In genomic region chr9:92636627-92637026, GRCh38 we compare ENCODE assay signal across 28 cellular contexts. TPM values are rescaled to one million over a fixed set of nuclear protein-coding genes. Genes with fewer than 3 reads are reported as not detected.
DNase-seq lines count a peak whose midpoint lies in the region; ATAC-seq and TF ChIP-seq lines count a peak whose summit lies in the region.
"Had no signal": no experiment of that assay in that cellular context is flagged by ENCODE, and none has a peak within 500 bp of the region (broad histone marks: within the 10 kb centered on the region; RNA-seq: fewer than 3 reads in every experiment).

No MANE protein-coding gene starts in this region.

- no peak overlapping the region for H2AFZ ChIP-seq in GM23338
- H2AFZ ChIP-seq: hepatocyte had no signal

- in situ Hi-C loops in brain microvascular endothelial cell (cut with HindIII; ENCODE audit: low pct_ligation_motif_present, low sequenced_read_pairs), result no loop called here

- H3K36me3 Mint-ChIP-seq in GM23338 (ENCODE audit: low read depth), result peaks cover 37% of the 10 kb centered on the region

- ATAC-seq in GM23338, result no peak
- ATAC-seq: CD8-positive, alpha-beta T cell; stimulated activated effector memory CD8-positive, alpha-beta T cell treated with anti-CD3 and anti-CD28 coated beads, Interleukin-12 subunit alpha, Interleukin-12 subunit beta, amount 100 ng/mL, for 72 hours; T-helper 17 cell had no signal

- no peak overlapping the region for H3K4me3 Mint-ChIP-seq in GM23338
- H3K4me3 Mint-ChIP-seq: activated CD4-positive, alpha-beta T cell treated with anti-CD3 and anti-CD28 coated beads, Interleukin-2, amount 10 ng/mL, durations not matched to agents 7 days and 5 days; CD8-positive, alpha-beta T cell; stimulated activated effector memory CD8-positive, alpha-beta T cell treated with anti-CD3 and anti-CD28 coated beads, Interleukin-12 subunit alpha, Interleukin-12 subunit beta, amount 100 ng/mL, for 72 hours; T-helper 17 cell had no signal

- 0 out of 2 replicates have a peak, but pooled peaks cover 4% of the 10 kb centered on the region for H3F3A ChIP-seq in GM23338 (replicated peaks; ENCODE audit: low read depth)

- H3K27me3 Mint-ChIP-seq in GM23338 (ENCODE audit: insufficient read depth, low read depth, poor library complexity), result peaks cover 9% of the 10 kb centered on the region
- H3K27me3 Mint-ChIP-seq: activated CD4-positive, alpha-beta T cell treated with anti-CD3 and anti-CD28 coated beads, Interleukin-2, amount 10 ng/mL, durations not matched to agents 7 days and 5 days; T-helper 17 cell had no signal

- peaks cover 8% of the 10 kb centered on the region; the same call in 1 of the 2 replicates for H3K36me3 ChIP-seq in GM23338 (ENCODE audit: insufficient read depth)
- H3K36me3 ChIP-seq in brain microvascular endothelial cell (replicated peaks), result peaks cover 73% of the 10 kb centered on the region

- H3K4me1 Mint-ChIP-seq in GM23338, result no peaks in the 10 kb centered on the region; the same call in 1 of the 3 replicates

- no peaks in the 10 kb centered on the region for H3K9me3 Mint-ChIP-seq in GM23338
- H3K9me3 Mint-ChIP-seq: activated CD4-positive, alpha-beta T cell treated with anti-CD3 and anti-CD28 coated beads, Interleukin-2, amount 10 ng/mL, durations not matched to agents 7 days and 5 days; CD8-positive, alpha-beta T cell; stimulated activated effector memory CD8-positive, alpha-beta T cell treated with anti-CD3 and anti-CD28 coated beads, Interleukin-12 subunit alpha, Interleukin-12 subunit beta, amount 100 ng/mL, for 72 hours had no signal

- DNase-seq in D341Med (ENCODE audit: low spot score) (peak; percentile 18), GM23338 (ENCODE audit: low spot score) (no peak), brain microvascular endothelial cell (no peak), mesenteric fat pad (ENCODE audit: low spot score) (peak; percentile 30), SKM-1 (lab: John Stamatoyannopoulos, UW; ENCODE audit: unreplicated experiment) (no peak), NCI-H1930 (lab: John Stamatoyannopoulos, UW) (no peak), NCI-H1694 treated with DMSO at 0.1 percent for 48 hours (lab: John Stamatoyannopoulos, UW) (no peak)
- no peak for DNase-seq in activated CD4-positive, alpha-beta T cell treated with anti-CD3 and anti-CD28 coated beads, Interleukin-2, amount 50 U/mL, for 48 hours
- DNase-seq: activated CD4-positive, alpha-beta T cell treated with anti-CD3 and anti-CD28 coated beads, Interleukin-2, amount 10 ng/mL, durations not matched to agents 7 days and 5 days; caudate nucleus; DMS53; foreskin melanocyte; Karpas-422; left ventricle myocardium inferior; NCI-H1092 treated with DMSO at 0.1 percent for 48 hours; NCI-H2081; NK-92 treated with Interleukin-12 subunit alpha and Interleukin-12 subunit beta, amount 100 ng/mL, for 24 hours; stimulated activated CD4-positive, alpha-beta T cell treated with anti-CD3 and anti-CD28 coated beads, Interleukin-1b, Interleukin-23, amount 100 ng/mL, for 48 hours; T-helper 17 cell had no signal

- no peak overlapping the region for H3K27ac Mint-ChIP-seq in GM23338
- H3K27ac Mint-ChIP-seq: CD8-positive, alpha-beta T cell; stimulated activated effector memory CD8-positive, alpha-beta T cell treated with anti-CD3 and anti-CD28 coated beads, Interleukin-12 subunit alpha, Interleukin-12 subunit beta, amount 100 ng/mL, for 72 hours; T-helper 17 cell had no signal

- no peak overlapping the region for H3K4me3 ChIP-seq in GM23338
- no peak overlapping the region for H3K4me3 ChIP-seq in brain microvascular endothelial cell (ENCODE audit: low read depth, low read length)
- H3K4me3 ChIP-seq: adrenal gland, hepatocyte, left ventricle myocardium inferior, Peyer's patch, SJSA1, suprapubic skin had no signal

- no peaks in the 10 kb centered on the region for H3K9me2 ChIP-seq in GM23338 (ENCODE audit: insufficient read depth)

- no peak overlapping the region for H3K4me2 ChIP-seq in GM23338
- H3K4me2 ChIP-seq: hepatocyte had no signal

- TF ChIP-seq CTCF in GM23338 (conservative IDR thresholded peaks at IDR 0.05; ENCODE audit: low read depth in 2 of 2), result peak; percentile 35 to 36; a peak in 3 of 4 replicates
- TF ChIP-seq CTCF in brain microvascular endothelial cell (IDR thresholded peaks at IDR 0.05; ENCODE audit: low read depth, low read length, missing control alignments), result peak; percentile 34

- no peaks in the 10 kb centered on the region; the same call in 1 of the 2 replicates for H4K20me1 ChIP-seq in GM23338 (replicated peaks; ENCODE audit: insufficient read depth)

- H3K27ac ChIP-seq in GM23338 (ENCODE audit: low read depth), result no peak overlapping the region
- H3K27ac ChIP-seq in brain microvascular endothelial cell, result no peak overlapping the region
- H3K27ac ChIP-seq: adrenal gland, epithelial cell of prostate, hepatocyte, left ventricle myocardium inferior, Peyer's patch, SJSA1, suprapubic skin, VCaP had no signal

- no peaks in the 10 kb centered on the region for H3K4me1 ChIP-seq in GM23338 (ENCODE audit: insufficient read depth)
- H3K4me1 ChIP-seq: Peyer's patch, SJSA1 had no signal

- H3K79me2 ChIP-seq in GM23338 (replicated peaks; ENCODE audit: insufficient read depth), result no peaks in the 10 kb centered on the region
- H3K79me2 ChIP-seq: hepatocyte had no signal

- H3K27me3 ChIP-seq in GM23338 (ENCODE audit: insufficient read depth) (no peaks in the 10 kb centered on the region), brain microvascular endothelial cell (replicated peaks) (no peaks in the 10 kb centered on the region)
- H3K27me3 ChIP-seq: adrenal gland, hepatocyte, Peyer's patch, SJSA1, suprapubic skin had no signal

TF ChIP-seq in GM23338, 12 proteins besides CTCF, POLR2A, EP300 and RAD21 (continues in another document):
- TF ChIP-seq EZH2 (IDR thresholded peaks at IDR 0.05; ENCODE audit: low read depth, unreplicated experiment) (no peak), CREB1 (CRISPR knock-in tag; IDR thresholded peaks at IDR 0.05; ENCODE audit: low read depth) (no peak), ZNF114 (CRISPR knock-in tag; IDR thresholded peaks at IDR 0.05) (no peak), EZH2phosphoT487 (IDR thresholded peaks at IDR 0.05; ENCODE audit: unreplicated experiment) (no peak), REST (IDR thresholded peaks at IDR 0.05; ENCODE audit: unreplicated experiment) (no peak), ZNF331 (CRISPR knock-in tag; IDR thresholded peaks at IDR 0.05; ENCODE audit: low read depth) (no peak)
- TF ChIP-seq, protein P1, sequence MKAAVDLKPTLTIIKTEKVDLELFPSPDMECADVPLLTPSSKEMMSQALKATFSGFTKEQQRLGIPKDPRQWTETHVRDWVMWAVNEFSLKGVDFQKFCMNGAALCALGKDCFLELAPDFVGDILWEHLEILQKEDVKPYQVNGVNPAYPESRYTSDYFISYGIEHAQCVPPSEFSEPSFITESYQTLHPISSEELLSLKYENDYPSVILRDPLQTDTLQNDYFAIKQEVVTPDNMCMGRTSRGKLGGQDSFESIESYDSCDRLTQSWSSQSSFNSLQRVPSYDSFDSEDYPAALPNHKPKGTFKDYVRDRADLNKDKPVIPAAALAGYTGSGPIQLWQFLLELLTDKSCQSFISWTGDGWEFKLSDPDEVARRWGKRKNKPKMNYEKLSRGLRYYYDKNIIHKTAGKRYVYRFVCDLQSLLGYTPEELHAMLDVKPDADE (IDR thresholded peaks at IDR 0.05), result no peak

RNA-seq across cellular contexts. Expression of gene IPPK, which starts 33.3 kb away (rescaled TPM):
- total RNA-seq in GM23338 (2014; rRNA removed; shearing (Covaris generic)), result 11.8 and 17.5 TPM in 2 replicates
- 6.0 and 6.5 TPM in 2 replicates for polyA plus RNA-seq in GM23338 (2016; fragmentation: Nextera tagmentation; extraction: Ambion mirVana)
- total RNA-seq in mesenteric fat pad, result 10.1 TPM

Comparison
In these comparisons a context has a peak if more than half of its experiments do, and no peak if none do; other contexts are left out.
1. DNase-seq: peak in D341Med (single experiment) and mesenteric fat pad (single experiment); none in GM23338 (single experiment), brain microvascular endothelial cell (single experiment), SKM-1 (single experiment), NCI-H1930 (0 of 2), activated CD4-positive, alpha-beta T cell treated with anti-CD3 and anti-CD28 coated beads, Interleukin-2, amount 50 U/mL, for 48 hours (0 of 2) and NCI-H1694 treated with DMSO at 0.1 percent for 48 hours (single experiment).